ENCODE assay signal across 10 cellular contexts in genomic region chr17:40109471-40109824, GRCh38. TPM values are rescaled to one million over a fixed set of nuclear protein-coding genes. Genes with fewer than 3 reads are reported as not detected.
A peak's percentile ranks its signal among the peaks of the same experiment; 100 is the strongest.
DNase-seq lines count a peak whose midpoint lies in the region; ATAC-seq and TF ChIP-seq lines count a peak whose summit lies in the region.
"Had no signal": no experiment of that assay in that cellular context is flagged by ENCODE, and none has a peak within 500 bp of the region (broad histone marks: within the 10 kb centered on the region; RNA-seq: fewer than 3 reads in every experiment).

No MANE protein-coding gene starts in this region.

- H2AFZ ChIP-seq in Loucy (ENCODE audit: low read length), result no peak overlapping the region

- no peaks in the 10 kb centered on the region for H3K9me2 ChIP-seq in Loucy (replicated peaks; ENCODE audit: low read depth, low read length)

- no peaks in the 10 kb centered on the region for H3F3A ChIP-seq in Loucy (ENCODE audit: low read depth)

- no peak for DNase-seq in colonic mucosa
- DNase-seq in naive thymus-derived CD8-positive, alpha-beta T cell, result peak in 1 of 10 donors; percentile 14
- DNase-seq in NCI-H748 (lab: John Stamatoyannopoulos, UW; ENCODE audit: unreplicated experiment), result no peak
- DNase-seq in HEK293T (ENCODE audit: extremely low spot score), result no peak
- no peak for DNase-seq in GM03348 (ENCODE audit: low spot score)
- DNase-seq: activated CD4-positive, alpha-beta T cell treated with anti-CD3 and anti-CD28 coated beads, Interleukin-2, amount 10 ng/mL, durations not matched to agents 24 days and 14 days; stimulated activated CD4-positive, alpha-beta T cell treated with anti-CD3 and anti-CD28 coated beads, Interleukin-2, amount 100 ng/mL, for 24 hours had no signal

- TF ChIP-seq CTCF in Loucy (conservative IDR thresholded peaks at IDR 0.05; ENCODE audit: low read length) (peak; percentile 48), colonic mucosa (IDR thresholded peaks at IDR 0.05) (no peak)

- no peaks in the 10 kb centered on the region for H3K36me3 Mint-ChIP-seq in naive thymus-derived CD8-positive, alpha-beta T cell

- H3K9ac ChIP-seq in BLaER1 treated with 17β-estradiol and CSF1 and Interleukin-3, amounts not matched to agents 10 nM and 100 nM, result peak overlapping the region in 3 of 11 experiments; percentile 75 to 87 (median 76); a peak in 3 of 22 replicates
- H3K9ac ChIP-seq in Loucy (ENCODE audit: low read depth, low read length, poor library complexity, severe bottlenecking) (no peak overlapping the region), colonic mucosa (ENCODE audit: low read depth in 2 of 2, low read length in 2 of 2) (peak overlapping the region in 1 of 2 donors; percentile 66)

- CTCF ChIA-PET in HEK293T (lab: Yijun Ruan, JAX), result interaction anchor here (0.9 kb wide), 1 partner anchor 71 kb away, joined by 3 read pairs; no protein-coding TSS in a partner anchor

- H3K27me3 ChIP-seq in BLaER1 treated with 17β-estradiol and CSF1 and Interleukin-3, amounts not matched to agents 10 nM and 100 nM, result no peaks in the 10 kb centered on the region
- no peaks in the 10 kb centered on the region for H3K27me3 ChIP-seq in Loucy (ENCODE audit: insufficient read depth, low read length, poor library complexity, severe bottlenecking)
- H3K27me3 ChIP-seq in colonic mucosa, result no peaks in the 10 kb centered on the region

- no peak for ATAC-seq in naive thymus-derived CD8-positive, alpha-beta T cell
- ATAC-seq in GM18511 (IDR thresholded peaks at IDR 0.05; ENCODE audit: unreplicated experiment), result no peak

- H3K4me2 ChIP-seq in BLaER1 treated with 17β-estradiol and CSF1 and Interleukin-3, amounts not matched to agents 10 nM and 100 nM, result peak overlapping the region; percentile 70 to 94 (median 90); a peak in 21 of 22 replicates
- H3K4me2 ChIP-seq in Loucy (ENCODE audit: low read depth, low read length, poor library complexity, severe bottlenecking), result no peak overlapping the region

- H4K20me1 ChIP-seq in BLaER1 treated with 17β-estradiol and CSF1 and Interleukin-3, amounts not matched to agents 10 nM and 100 nM, result no peaks in the 10 kb centered on the region
- H4K20me1 ChIP-seq in Loucy (ENCODE audit: insufficient read depth, low read length, poor library complexity, severe bottlenecking), result no peaks in the 10 kb centered on the region

- no peak overlapping the region for H3K4me3 ChIP-seq in BLaER1 treated with 17β-estradiol and CSF1 and Interleukin-3, amounts not matched to agents 10 nM and 100 nM
- no peak overlapping the region for H3K4me3 ChIP-seq in Loucy (ENCODE audit: low read length, poor library complexity, severe bottlenecking)
- no peak overlapping the region for H3K4me3 ChIP-seq in colonic mucosa

- POLR2A ChIA-PET in naive thymus-derived CD8-positive, alpha-beta T cell (lab: Charles Lee), result interaction anchor here (0.7 to 19.5 kb wide), 8 partner anchors 14 to 221 kb away, joined by 5 to 523 read pairs (median 20); partner anchors contain the start of genes CASC3, MED24, MSL1 and NR1D1
- POLR2A ChIA-PET in HEK293T (lab: Yijun Ruan, JAX), result interaction anchor here (0.9 kb wide), 1 partner anchor 57 kb away, joined by 4 read pairs; no protein-coding TSS in a partner anchor

- H3K9me3 Mint-ChIP-seq in naive thymus-derived CD8-positive, alpha-beta T cell, result no peaks in the 10 kb centered on the region
- H3K9me3 Mint-ChIP-seq: activated CD4-positive, alpha-beta T cell treated with anti-CD3 and anti-CD28 coated beads, Interleukin-2, amount 10 ng/mL, durations not matched to agents 24 days and 14 days had no signal

- peak overlapping the region in 10 of 11 experiments; percentile 31 to 96 (median 88); a peak in 15 of 22 replicates for H3K27ac ChIP-seq in BLaER1 treated with 17β-estradiol and CSF1 and Interleukin-3, amounts not matched to agents 10 nM and 100 nM
- H3K27ac ChIP-seq in colonic mucosa, result peak overlapping the region; percentile 93

- no peaks in the 10 kb centered on the region for H3K27me3 Mint-ChIP-seq in naive thymus-derived CD8-positive, alpha-beta T cell
- H3K27me3 Mint-ChIP-seq: activated CD4-positive, alpha-beta T cell treated with anti-CD3 and anti-CD28 coated beads, Interleukin-2, amount 10 ng/mL, durations not matched to agents 24 days and 14 days had no signal

- H3K4me3 Mint-ChIP-seq in naive thymus-derived CD8-positive, alpha-beta T cell, result peak overlapping the region in 9 of 10 donors; percentile 2 to 84 (median 48)
- H3K4me3 Mint-ChIP-seq: activated CD4-positive, alpha-beta T cell treated with anti-CD3 and anti-CD28 coated beads, Interleukin-2, amount 10 ng/mL, durations not matched to agents 24 days and 14 days had no signal

- no peaks in the 10 kb centered on the region for H3K9me3 ChIP-seq in BLaER1 treated with 17β-estradiol and CSF1 and Interleukin-3, amounts not matched to agents 10 nM and 100 nM (replicated peaks in 1 of 11)
- no peaks in the 10 kb centered on the region for H3K9me3 ChIP-seq in Loucy (ENCODE audit: insufficient read depth, low read depth, low read length)
- no peaks in the 10 kb centered on the region for H3K9me3 ChIP-seq in colonic mucosa

- H3K79me2 ChIP-seq in Loucy (ENCODE audit: insufficient read depth, low read length), result no peaks in the 10 kb centered on the region

- H3K27ac Mint-ChIP-seq in naive thymus-derived CD8-positive, alpha-beta T cell, result peak overlapping the region; percentile 94 to 100 (median 99)
- H3K27ac Mint-ChIP-seq: activated CD4-positive, alpha-beta T cell treated with anti-CD3 and anti-CD28 coated beads, Interleukin-2, amount 10 ng/mL, durations not matched to agents 24 days and 14 days had no signal

- H3K4me1 ChIP-seq in BLaER1 treated with 17β-estradiol and CSF1 and Interleukin-3, amounts not matched to agents 10 nM and 100 nM, result peaks cover 93 to 97% (median 96%) of the 10 kb centered on the region in 10 experiments
- peaks cover 61% of the 10 kb centered on the region for H3K4me1 ChIP-seq in Loucy (ENCODE audit: insufficient read depth, low read length, poor library complexity, severe bottlenecking)
- peaks cover 55% of the 10 kb centered on the region for H3K4me1 ChIP-seq in colonic mucosa

- intact Hi-C loops in colonic mucosa (cut with DNase I), result no loop called here

- peaks cover 71 to 94% (median 92%) of the 10 kb centered on the region in 4 donors for H3K4me1 Mint-ChIP-seq in naive thymus-derived CD8-positive, alpha-beta T cell

- H3K36me3 ChIP-seq in BLaER1 treated with 17β-estradiol and CSF1 and Interleukin-3, amounts not matched to agents 10 nM and 100 nM, result no peaks in the 10 kb centered on the region
- H3K36me3 ChIP-seq in Loucy (ENCODE audit: insufficient read depth, low read length) (no peaks in the 10 kb centered on the region), colonic mucosa (no peaks in the 10 kb centered on the region)

TF ChIP-seq in HEK293T, 16 proteins besides CTCF, POLR2A, EP300 and RAD21:
- TF ChIP-seq SP1 (IDR thresholded peaks at IDR 0.05), result no peak
- TF ChIP-seq ELF4 (IDR thresholded peaks at IDR 0.05), result no peak
- no peak for TF ChIP-seq FOXK2 (IDR thresholded peaks at IDR 0.05)
- no peak for TF ChIP-seq ZNF384 (IDR thresholded peaks at IDR 0.05)
- TF ChIP-seq FOXM1 (IDR thresholded peaks at IDR 0.05; ENCODE audit: borderline replicate concordance), result no peak
- no peak for TF ChIP-seq CTBP1 (IDR thresholded peaks at IDR 0.05; ENCODE audit: borderline replicate concordance)
- TF ChIP-seq HDGF (IDR thresholded peaks at IDR 0.05; ENCODE audit: borderline replicate concordance), result no peak
- no peak for TF ChIP-seq NFRKB (IDR thresholded peaks at IDR 0.05)

RNA-seq across cellular contexts. Expression of gene NR1D1, which starts 9.1 kb away (rescaled TPM):
- 10 to 100 TPM in 1 of 2 donors, 1 to 10 TPM in 1; 4.8 to 18.8 TPM for total RNA-seq in colonic mucosa
- total RNA-seq in naive thymus-derived CD8-positive, alpha-beta T cell, result 10 to 100 TPM; 18.2 to 19.2 TPM
- polyA plus RNA-seq in naive thymus-derived CD8-positive, alpha-beta T cell, result 1 to 10 TPM; 3.9 to 9.9 (median 6.4) TPM

RNA-seq across cellular contexts. Expression of gene MSL1, which starts 12.3 kb away (rescaled TPM):
- total RNA-seq in colonic mucosa, result 10 to 100 TPM; 77.0 to 81.0 TPM
- 100 to 1,000 TPM; 132 to 135 TPM for total RNA-seq in naive thymus-derived CD8-positive, alpha-beta T cell
- polyA plus RNA-seq in naive thymus-derived CD8-positive, alpha-beta T cell, result 10 to 100 TPM in 1 of 3 donors, 1 to 10 TPM in 2; 6.8 to 12.8 (median 9.2) TPM

RNA-seq across cellular contexts. Expression of gene CASC3, which starts 30.9 kb away (rescaled TPM):
- 10 to 100 TPM; 53.8 to 55.3 TPM for total RNA-seq in colonic mucosa
- total RNA-seq in naive thymus-derived CD8-positive, alpha-beta T cell, result 100 to 1,000 TPM; 153 to 162 TPM
- polyA plus RNA-seq in naive thymus-derived CD8-positive, alpha-beta T cell, result 10 to 100 TPM; 33.5 to 46.9 (median 40.6) TPM

RNA-seq across cellular contexts. Expression of gene THRA, which starts 46.7 kb away (rescaled TPM):
- 10 to 100 TPM; 40.3 to 44.5 TPM for total RNA-seq in colonic mucosa
- total RNA-seq in naive thymus-derived CD8-positive, alpha-beta T cell, result 10 to 100 TPM; 53.6 to 54.2 TPM
- 10 to 100 TPM; 11.3 to 23.3 (median 22.2) TPM for polyA plus RNA-seq in naive thymus-derived CD8-positive, alpha-beta T cell

RNA-seq across cellular contexts. Expression of gene MED24, which starts 55.2 kb away (rescaled TPM):
- 100 to 1,000 TPM in 1 of 2 donors, 10 to 100 TPM in 1; 80.1 to 111 TPM for total RNA-seq in colonic mucosa
- total RNA-seq in naive thymus-derived CD8-positive, alpha-beta T cell, result 100 to 1,000 TPM; 104 TPM
- 10 to 100 TPM; 37.3 to 67.7 (median 42.1) TPM for polyA plus RNA-seq in naive thymus-derived CD8-positive, alpha-beta T cell
